In genomic region chr1:85240174-85240601, GRCh38 we compare ENCODE assay signal across 2 cellular contexts.
TF ChIP-seq lines count a peak whose summit lies in the region.

No MANE protein-coding gene starts in this region.

TF ChIP-seq in WTC11, 78 proteins besides CTCF, POLR2A, EP300 and RAD21:
- TF ChIP-seq GRHL2 (CRISPR knock-in tag; IDR thresholded peaks at IDR 0.05; ENCODE audit: insufficient replicate concordance, severe bottlenecking) (no peak), ZNF396 (CRISPR knock-in tag; IDR thresholded peaks at IDR 0.05; ENCODE audit: borderline replicate concordance) (no peak), ZNF281 (CRISPR knock-in tag; IDR thresholded peaks at IDR 0.05) (no peak), FOXP4 (CRISPR knock-in tag; IDR thresholded peaks at IDR 0.05) (no peak), GTF2I (CRISPR knock-in tag; conservative IDR thresholded peaks at IDR 0.05) (no peak), FOXP1 (CRISPR knock-in tag; IDR thresholded peaks at IDR 0.05; ENCODE audit: borderline replicate concordance) (no peak), ZNF138 (CRISPR knock-in tag; conservative IDR thresholded peaks at IDR 0.05) (no peak), CREB1 (CRISPR knock-in tag; IDR thresholded peaks at IDR 0.05) (no peak), ZBTB43 (CRISPR knock-in tag; IDR thresholded peaks at IDR 0.05) (no peak), USF1 (CRISPR knock-in tag; IDR thresholded peaks at IDR 0.05) (no peak)

TF ChIP-seq in HepG2, 621 proteins besides CTCF, POLR2A, EP300 and RAD21:
- TF ChIP-seq ZNF674 (CRISPR knock-in tag; IDR thresholded peaks at IDR 0.05; ENCODE audit: low read depth) (no peak), ZNF768 (CRISPR knock-in tag; IDR thresholded peaks at IDR 0.05) (peak; percentile 22; the same call in 1 of the 2 replicates), STAG1 (CRISPR knock-in tag; IDR thresholded peaks at IDR 0.05) (peak; percentile 47)
